13 cellular contexts compared by ENCODE assay signal in genomic region chr1:202848191-202848542, GRCh38. TPM values are rescaled to one million over a fixed set of nuclear protein-coding genes. Genes with fewer than 3 reads are reported as not detected.
DNase-seq lines count a peak whose midpoint lies in the region; ATAC-seq and TF ChIP-seq lines count a peak whose summit lies in the region.
"Had no signal": no experiment of that assay in that cellular context is flagged by ENCODE, and none has a peak within 500 bp of the region (broad histone marks: within the 10 kb centered on the region; RNA-seq: fewer than 3 reads in every experiment).

No MANE protein-coding gene starts in this region.

- peaks cover 28% of the 10 kb centered on the region for H3K4me1 ChIP-seq in BLaER1
- H3K4me1 ChIP-seq: left ventricle myocardium inferior had no signal

- no peak overlapping the region for H3K27ac ChIP-seq in BLaER1
- H3K27ac ChIP-seq: left ventricle myocardium inferior, ovary had no signal

- H3K27me3 ChIP-seq in BLaER1 = no peaks in the 10 kb centered on the region
- H3K27me3 ChIP-seq: ovary had no signal

- H3K4me3 Mint-ChIP-seq in activated CD4-positive, alpha-beta memory T cell treated with anti-CD3 and anti-CD28 coated beads, Interleukin-2, amount 10 ng/mL, durations not matched to agents 7 days and 5 days = no peak overlapping the region
- no peak overlapping the region for H3K4me3 Mint-ChIP-seq in naive thymus-derived CD8-positive, alpha-beta T cell

- no peaks in the 10 kb centered on the region for H4K20me1 ChIP-seq in BLaER1

- H3K9me3 Mint-ChIP-seq in activated CD4-positive, alpha-beta memory T cell treated with anti-CD3 and anti-CD28 coated beads, Interleukin-2, amount 10 ng/mL, durations not matched to agents 7 days and 5 days = no peaks in the 10 kb centered on the region
- no peaks in the 10 kb centered on the region for H3K9me3 Mint-ChIP-seq in naive thymus-derived CD8-positive, alpha-beta T cell

- H3K4me2 ChIP-seq in BLaER1 = peak overlapping the region; percentile 22

- H3K9me3 ChIP-seq in BLaER1 = no peaks in the 10 kb centered on the region
- H3K9me3 ChIP-seq: left ventricle myocardium inferior, ovary had no signal

- DNase-seq in activated CD4-positive, alpha-beta memory T cell treated with anti-CD3 and anti-CD28 coated beads, Interleukin-2, amount 10 ng/mL, durations not matched to agents 7 days and 5 days = no peak
- no peak for DNase-seq in naive thymus-derived CD8-positive, alpha-beta T cell
- no peak for DNase-seq in omental fat pad (ENCODE audit: low spot score)
- DNase-seq in mucosa of gallbladder (ENCODE audit: low spot score) = no peak
- DNase-seq: effector memory CD4-positive, alpha-beta T cell; left ventricle myocardium inferior; NCI-H526; ovary had no signal

- H3K36me3 ChIP-seq in BLaER1 = no peaks in the 10 kb centered on the region
- H3K36me3 ChIP-seq: left ventricle myocardium inferior, ovary had no signal

- no peak overlapping the region for H3K4me3 ChIP-seq in BLaER1
- H3K4me3 ChIP-seq: left ventricle myocardium inferior, ovary had no signal

- H3K36me3 Mint-ChIP-seq in activated CD4-positive, alpha-beta memory T cell treated with anti-CD3 and anti-CD28 coated beads, Interleukin-2, amount 10 ng/mL, durations not matched to agents 7 days and 5 days (ENCODE audit: low read depth) = no peaks in the 10 kb centered on the region
- H3K36me3 Mint-ChIP-seq in naive thymus-derived CD8-positive, alpha-beta T cell = no peaks in the 10 kb centered on the region

- H3K27me3 Mint-ChIP-seq in activated CD4-positive, alpha-beta memory T cell treated with anti-CD3 and anti-CD28 coated beads, Interleukin-2, amount 10 ng/mL, durations not matched to agents 7 days and 5 days = no peaks in the 10 kb centered on the region
- peaks cover 0 to 12% (median 1%) of the 10 kb centered on the region in 5 donors for H3K27me3 Mint-ChIP-seq in naive thymus-derived CD8-positive, alpha-beta T cell

- H3K27ac Mint-ChIP-seq in activated CD4-positive, alpha-beta memory T cell treated with anti-CD3 and anti-CD28 coated beads, Interleukin-2, amount 10 ng/mL, durations not matched to agents 7 days and 5 days = peak overlapping the region; percentile 2
- H3K27ac Mint-ChIP-seq in naive thymus-derived CD8-positive, alpha-beta T cell = no peak overlapping the region

- peaks cover 19% of the 10 kb centered on the region for H3K4me1 Mint-ChIP-seq in activated CD4-positive, alpha-beta memory T cell treated with anti-CD3 and anti-CD28 coated beads, Interleukin-2, amount 10 ng/mL, durations not matched to agents 7 days and 5 days
- peaks cover 0 to 5% (median 0%) of the 10 kb centered on the region in 4 donors for H3K4me1 Mint-ChIP-seq in naive thymus-derived CD8-positive, alpha-beta T cell

- no peak overlapping the region for H3K9ac ChIP-seq in BLaER1

- POLR2A ChIA-PET in activated CD4-positive, alpha-beta memory T cell treated with anti-CD3 and anti-CD28 coated beads, Interleukin-2, amount 10 ng/mL, durations not matched to agents 7 days and 5 days (lab: Charles Lee) = interaction anchor here (0.8 to 1.2 kb wide), 3 partner anchors 10 to 13 kb away, joined by 3 to 4 read pairs (median 3); no protein-coding TSS in a partner anchor
- POLR2A ChIA-PET in naive thymus-derived CD8-positive, alpha-beta T cell (lab: Charles Lee) = no interaction called here

- no peak for TF ChIP-seq CTCF in omental fat pad (IDR thresholded peaks at IDR 0.05)

- ATAC-seq in GM19035 (IDR thresholded peaks at IDR 0.05; ENCODE audit: unreplicated experiment) (peak; percentile 71), HG02798 (IDR thresholded peaks at IDR 0.05; ENCODE audit: poor library complexity, unreplicated experiment) (peak; percentile 75), omental fat pad (ENCODE audit: low FRiP score) (no peak), GM21423 (IDR thresholded peaks at IDR 0.05; ENCODE audit: unreplicated experiment) (no peak)
- ATAC-seq in naive thymus-derived CD8-positive, alpha-beta T cell = no peak

- CTCF ChIA-PET in activated CD4-positive, alpha-beta memory T cell treated with anti-CD3 and anti-CD28 coated beads, Interleukin-2, amount 10 ng/mL, durations not matched to agents 7 days and 5 days (lab: Charles Lee) = interaction anchor here (1.2 to 1.3 kb wide), 2 partner anchors 97 to 151 kb away, joined by 3 read pairs; no protein-coding TSS in a partner anchor

RNA-seq across cellular contexts. Expression of gene PCAT6, which starts 37.4 kb away (rescaled TPM):
- total RNA-seq in activated CD4-positive, alpha-beta memory T cell treated with anti-CD3 and anti-CD28 coated beads, Interleukin-2, amount 10 ng/mL, durations not matched to agents 7 days and 5 days = 1 to 10 TPM; 1.9 to 2.7 TPM
- total RNA-seq in naive thymus-derived CD8-positive, alpha-beta T cell = under 1 TPM in 1 of 2 experiments, not detected in 1; 0.71 TPM
- polyA plus RNA-seq in naive thymus-derived CD8-positive, alpha-beta T cell = 1 to 10 TPM in 1 of 3 donors, not detected in 2; 1.2 TPM
- total RNA-seq in omental fat pad = not detected
- total RNA-seq in mucosa of gallbladder = 2.3 TPM
- total RNA-seq: Daoy had no signal

RNA-seq across cellular contexts. Expression of gene KDM5B, which starts 39.9 kb away (rescaled TPM):
- total RNA-seq in activated CD4-positive, alpha-beta memory T cell treated with anti-CD3 and anti-CD28 coated beads, Interleukin-2, amount 10 ng/mL, durations not matched to agents 7 days and 5 days = 10 to 100 TPM; 59.5 to 70.3 TPM
- 10 to 100 TPM; 45.6 to 48.0 TPM for total RNA-seq in naive thymus-derived CD8-positive, alpha-beta T cell
- polyA plus RNA-seq in naive thymus-derived CD8-positive, alpha-beta T cell = 10 to 100 TPM in 2 of 3 donors, 1 to 10 TPM in 1; 7.9 to 11.9 (median 11.5) TPM
- total RNA-seq in omental fat pad (10 to 100 TPM; 40.8 to 69.7 (median 45.7) TPM), mucosa of gallbladder (75.0 TPM)

RNA-seq across cellular contexts. Expression of gene RABIF, which starts 40.8 kb away (rescaled TPM):
- total RNA-seq in activated CD4-positive, alpha-beta memory T cell treated with anti-CD3 and anti-CD28 coated beads, Interleukin-2, amount 10 ng/mL, durations not matched to agents 7 days and 5 days = 10 to 100 TPM; 12.9 to 13.1 TPM
- total RNA-seq in naive thymus-derived CD8-positive, alpha-beta T cell = 10 to 100 TPM; 13.8 to 15.1 TPM
- polyA plus RNA-seq in naive thymus-derived CD8-positive, alpha-beta T cell = 10 to 100 TPM; 14.2 to 20.3 (median 15.6) TPM
- total RNA-seq in omental fat pad (1 to 10 TPM; 4.6 to 7.4 (median 5.3) TPM), mucosa of gallbladder (11.0 TPM)

Comparison
In these comparisons a context has a peak if more than half of its experiments do, and no peak if none do; other contexts are left out.
1. ATAC-seq: peak in GM19035 (single experiment) and HG02798 (single experiment); none in naive thymus-derived CD8-positive, alpha-beta T cell (0 of 2), omental fat pad (single experiment) and GM21423 (single experiment).